8 cellular contexts compared by ENCODE assay signal in the genomic region with DNA sequence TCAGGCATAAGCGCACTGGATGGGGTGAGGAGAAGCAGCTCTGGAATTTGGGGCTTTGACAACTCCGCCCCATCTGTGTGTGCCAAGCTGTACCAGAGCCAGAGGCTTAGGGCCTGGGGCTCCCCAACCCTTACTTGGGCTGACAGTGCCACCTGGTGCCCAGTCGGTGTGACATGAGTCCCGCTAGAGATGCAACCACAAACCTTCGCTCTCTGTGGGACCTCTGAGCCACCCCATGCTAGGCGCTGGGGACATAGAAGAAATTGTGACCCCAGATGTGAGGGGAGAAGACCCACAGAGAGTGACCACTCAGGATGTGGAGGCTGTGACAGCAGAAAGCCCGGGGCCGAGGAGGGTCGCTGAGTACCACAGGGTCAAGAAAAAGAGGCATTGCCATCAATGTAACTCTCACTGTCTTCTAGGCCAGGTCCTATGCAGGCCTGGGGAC. TPM values are rescaled to one million over a fixed set of nuclear protein-coding genes. Genes with fewer than 3 reads are reported as not detected.
DNase-seq lines count a peak whose midpoint lies in the region; ATAC-seq lines count a peak whose summit lies in the region.

No MANE protein-coding gene starts in this region.

- no peak overlapping the region for H4K5ac ChIP-seq in mesendoderm (ENCODE audit: low read length)

- no peak overlapping the region for H2BK15ac ChIP-seq in mesendoderm (replicated peaks; ENCODE audit: low read depth)

- no peaks in the 10 kb centered on the region for H3K79me2 ChIP-seq in mesendoderm (ENCODE audit: control insufficient read depth, insufficient read depth, low read length)

- POLR2A ChIA-PET in activated CD4-positive, alpha-beta memory T cell treated with anti-CD3 and anti-CD28 coated beads for 36 hours (lab: Charles Lee), result no interaction called here

- H3K4me3 ChIP-seq in mesendoderm (ENCODE audit: low read length), result no peak overlapping the region

- no peak overlapping the region for H4K8ac ChIP-seq in mesendoderm (ENCODE audit: low read depth, low read length)

- H3K27me3 ChIP-seq in mesendoderm (ENCODE audit: insufficient read depth, low read length, poor library complexity), result no peaks in the 10 kb centered on the region

- H3K18ac ChIP-seq in mesendoderm (ENCODE audit: low read length), result no peak overlapping the region

- intact Hi-C loops in activated CD4-positive, alpha-beta memory T cell treated with anti-CD3 and anti-CD28 coated beads for 36 hours (cut with micrococcal nuclease), result loop anchor here (1.0 to 2.0 kb wide), 4 partner anchors 37 to 453 kb away; no protein-coding TSS in a partner anchor

- H3K4me3 Mint-ChIP-seq in activated CD4-positive, alpha-beta memory T cell treated with anti-CD3 and anti-CD28 coated beads for 36 hours, result no peak overlapping the region

- DNase-seq in NCI-H2081 (lab: John Stamatoyannopoulos, UW) (peak; percentile 62 to 67), NCI-H2081 treated with DMSO at 0.1 percent for 48 hours (lab: John Stamatoyannopoulos, UW) (no peak), NCI-H510A treated with DMSO at 0.1 percent for 48 hours (lab: John Stamatoyannopoulos, UW) (peak; percentile 78), mesendoderm (peak; percentile 73)
- DNase-seq in activated CD4-positive, alpha-beta memory T cell treated with anti-CD3 and anti-CD28 coated beads for 36 hours, result peak; percentile 86
- DNase-seq in effector CD4-positive, alpha-beta T cell, result peak; percentile 68
- DNase-seq in stimulated activated CD8-positive, alpha-beta memory T cell treated with anti-CD3 and anti-CD28 coated beads, Interleukin-15, amount 100 ng/mL, for 1 hour (ENCODE audit: low read depth), result peak; percentile 67

- H3K36me3 ChIP-seq in mesendoderm (ENCODE audit: control insufficient read depth, insufficient read depth, low read length), result no peaks in the 10 kb centered on the region

- no peak overlapping the region for H3K4me2 ChIP-seq in mesendoderm (ENCODE audit: low read length)

- H3K56ac ChIP-seq in mesendoderm (ENCODE audit: low read length), result no peak overlapping the region

- no peak overlapping the region for H3K23ac ChIP-seq in mesendoderm (ENCODE audit: low read length)

- no peak overlapping the region for H3K27ac Mint-ChIP-seq in activated CD4-positive, alpha-beta memory T cell treated with anti-CD3 and anti-CD28 coated beads for 36 hours

- no peak overlapping the region for H2AK5ac ChIP-seq in mesendoderm (ENCODE audit: low read length)

- CTCF ChIA-PET in activated CD4-positive, alpha-beta memory T cell treated with anti-CD3 and anti-CD28 coated beads for 36 hours (lab: Charles Lee), result interaction anchor here (0.5 to 8.0 kb wide), 43 partner anchors 9 to 589 kb away, joined by 3 to 138 read pairs (median 5); a partner anchor contains a TSS

- WGBS in mesendoderm (ENCODE audit: extremely low coverage, insufficient coverage, low lambda C conversion rate), result no CpG with 5 or more reads among the region's 9 CpGs

- H3K27me3 Mint-ChIP-seq in activated CD4-positive, alpha-beta memory T cell treated with anti-CD3 and anti-CD28 coated beads for 36 hours, result peaks cover 2% of the 10 kb centered on the region

- H3K4me1 Mint-ChIP-seq in activated CD4-positive, alpha-beta memory T cell treated with anti-CD3 and anti-CD28 coated beads for 36 hours (ENCODE audit: low read depth), result no peaks in the 10 kb centered on the region

- no peak overlapping the region for H3K4ac ChIP-seq in mesendoderm (ENCODE audit: low read depth, low read length)

- no peak overlapping the region for H2BK5ac ChIP-seq in mesendoderm (ENCODE audit: low read length)

- H3K4me1 ChIP-seq in mesendoderm (ENCODE audit: control insufficient read depth, low read depth, low read length), result no peaks in the 10 kb centered on the region

- ATAC-seq in HG03095 (IDR thresholded peaks at IDR 0.05; ENCODE audit: unreplicated experiment), result peak; percentile 47

- H3K27ac ChIP-seq in mesendoderm (ENCODE audit: low read depth, low read length), result no peak overlapping the region

- no peaks in the 10 kb centered on the region for H3K79me1 ChIP-seq in mesendoderm (ENCODE audit: low read length)

- H2BK120ac ChIP-seq in mesendoderm (ENCODE audit: low read depth, low read length), result no peak overlapping the region

- H3K9me3 Mint-ChIP-seq in activated CD4-positive, alpha-beta memory T cell treated with anti-CD3 and anti-CD28 coated beads for 36 hours, result no peaks in the 10 kb centered on the region

- H3K9ac ChIP-seq in mesendoderm (ENCODE audit: low read length), result no peak overlapping the region

- no peaks in the 10 kb centered on the region for H3K36me3 Mint-ChIP-seq in activated CD4-positive, alpha-beta memory T cell treated with anti-CD3 and anti-CD28 coated beads for 36 hours

RNA-seq across cellular contexts. Expression of a gene that starts 36.0 kb away (rescaled TPM):
- 10 to 100 TPM; 21.9 to 24.1 TPM for total RNA-seq in activated CD4-positive, alpha-beta memory T cell treated with anti-CD3 and anti-CD28 coated beads for 36 hours
- 4.9 TPM for polyA plus RNA-seq in mesendoderm (2013, experiment 1 of 2)
- polyA plus RNA-seq in mesendoderm (2013, experiment 2 of 2), result 5.1 TPM

RNA-seq across cellular contexts. Expression of a gene that starts 40.0 kb away (rescaled TPM):
- not detected for total RNA-seq in activated CD4-positive, alpha-beta memory T cell treated with anti-CD3 and anti-CD28 coated beads for 36 hours
- 0.69 TPM for polyA plus RNA-seq in mesendoderm (2013, experiment 1 of 2)
- polyA plus RNA-seq in mesendoderm (2013, experiment 2 of 2), result 0.78 TPM
